ENCODE assay signal across 8 cellular contexts in genomic region chr13:110658218-110658911, GRCh38. TPM values are rescaled to one million over a fixed set of nuclear protein-coding genes. Genes with fewer than 3 reads are reported as not detected.
A peak's percentile ranks its signal among the peaks of the same experiment; 100 is the strongest.
DNase-seq lines count a peak whose midpoint lies in the region; ATAC-seq and TF ChIP-seq lines count a peak whose summit lies in the region.
"Not testable (repeated sequence)": the region's sequence is repeated elsewhere in the genome, so short reads cannot be mapped to it uniquely, and the experiment has no call there.

No MANE protein-coding gene starts in this region.

- peaks cover 23 to 46% (median 41%) of the 10 kb centered on the region in 11 experiments for H3K9me3 ChIP-seq in BLaER1 treated with 17β-estradiol and CSF1 and Interleukin-3, amounts not matched to agents 10 nM and 100 nM (replicated peaks in 1 of 11)
- H3K9me3 ChIP-seq in lower lobe of right lung, result not testable (repeated sequence)

- H3K36me3 ChIP-seq in BLaER1 treated with 17β-estradiol and CSF1 and Interleukin-3, amounts not matched to agents 10 nM and 100 nM, result peaks cover 45 to 86% (median 63%) of the 10 kb centered on the region in 11 experiments
- peaks cover 59% of the 10 kb centered on the region for H3K36me3 ChIP-seq in lower lobe of right lung

- ATAC-seq in GM18867 (IDR thresholded peaks at IDR 0.05; ENCODE audit: unreplicated experiment) (peak; percentile 85), GM21381 (IDR thresholded peaks at IDR 0.05; ENCODE audit: unreplicated experiment) (peak; percentile 87), HG02870 (IDR thresholded peaks at IDR 0.05; ENCODE audit: unreplicated experiment) (peak; percentile 94), HG03432 (IDR thresholded peaks at IDR 0.05; ENCODE audit: unreplicated experiment) (peak; percentile 88), lower lobe of right lung (peak; percentile 56 to 73)
- not testable (repeated sequence) for ATAC-seq in activated CD8-positive, alpha-beta memory T cell treated with anti-CD3 and anti-CD28 coated beads, Interleukin-2, amount 10 ng/mL, durations not matched to agents 7 days and 5 days

- H3K36me3 Mint-ChIP-seq in activated CD8-positive, alpha-beta memory T cell treated with anti-CD3 and anti-CD28 coated beads, Interleukin-2, amount 10 ng/mL, durations not matched to agents 7 days and 5 days, result peaks cover 56% of the 10 kb centered on the region

- peak overlapping the region in 10 of 11 experiments; percentile 6 to 70 (median 52); a peak in 18 of 22 replicates for H3K27ac ChIP-seq in BLaER1 treated with 17β-estradiol and CSF1 and Interleukin-3, amounts not matched to agents 10 nM and 100 nM
- not testable (repeated sequence) for H3K27ac ChIP-seq in lower lobe of right lung

- H3K4me3 Mint-ChIP-seq in activated CD8-positive, alpha-beta memory T cell treated with anti-CD3 and anti-CD28 coated beads, Interleukin-2, amount 10 ng/mL, durations not matched to agents 7 days and 5 days, result not testable (repeated sequence)

- peaks cover 10 to 23% (median 21%) of the 10 kb centered on the region in 10 experiments; a peak in 18 of 20 replicates for H3K4me1 ChIP-seq in BLaER1 treated with 17β-estradiol and CSF1 and Interleukin-3, amounts not matched to agents 10 nM and 100 nM
- not testable (repeated sequence) for H3K4me1 ChIP-seq in lower lobe of right lung

- CTCF ChIA-PET in activated CD8-positive, alpha-beta memory T cell treated with anti-CD3 and anti-CD28 coated beads, Interleukin-2, amount 10 ng/mL, durations not matched to agents 7 days and 5 days (lab: Charles Lee), result not testable (repeated sequence)

- not testable (repeated sequence) for TF ChIP-seq CTCF in lower lobe of right lung (IDR thresholded peaks at IDR 0.05)

- H3K9me3 Mint-ChIP-seq in activated CD8-positive, alpha-beta memory T cell treated with anti-CD3 and anti-CD28 coated beads, Interleukin-2, amount 10 ng/mL, durations not matched to agents 7 days and 5 days (ENCODE audit: low read depth), result not testable (repeated sequence)

- H3K4me2 ChIP-seq in BLaER1 treated with 17β-estradiol and CSF1 and Interleukin-3, amounts not matched to agents 10 nM and 100 nM, result peak overlapping the region; percentile 15 to 82 (median 59); a peak in 18 of 22 replicates

- not testable (repeated sequence) for H3K27me3 ChIP-seq in BLaER1 treated with 17β-estradiol and CSF1 and Interleukin-3, amounts not matched to agents 10 nM and 100 nM; lower lobe of right lung (ENCODE audit: low read depth)

- peak overlapping the region; percentile 26 for H3K27ac Mint-ChIP-seq in activated CD8-positive, alpha-beta memory T cell treated with anti-CD3 and anti-CD28 coated beads, Interleukin-2, amount 10 ng/mL, durations not matched to agents 7 days and 5 days

- intact Hi-C loops in lower lobe of right lung (cut with DNase I), result not testable (repeated sequence)

- DNase-seq in NOMO-1 treated with DMSO at 0.1 percent for 48 hours (lab: John Stamatoyannopoulos, UW; ENCODE audit: unreplicated experiment), result peak; percentile 96
- not testable (repeated sequence) for DNase-seq in activated CD8-positive, alpha-beta memory T cell treated with anti-CD3 and anti-CD28 coated beads, Interleukin-2, amount 10 ng/mL, durations not matched to agents 7 days and 5 days; lower lobe of right lung

- peak overlapping the region in 1 of 10 experiments; percentile 2; a peak in 1 of 20 replicates for H3K4me3 ChIP-seq in BLaER1 treated with 17β-estradiol and CSF1 and Interleukin-3, amounts not matched to agents 10 nM and 100 nM
- not testable (repeated sequence) for H3K4me3 ChIP-seq in lower lobe of right lung

- not testable (repeated sequence) for H3K27me3 Mint-ChIP-seq in activated CD8-positive, alpha-beta memory T cell treated with anti-CD3 and anti-CD28 coated beads, Interleukin-2, amount 10 ng/mL, durations not matched to agents 7 days and 5 days

- peaks cover 17% of the 10 kb centered on the region for H3K4me1 Mint-ChIP-seq in activated CD8-positive, alpha-beta memory T cell treated with anti-CD3 and anti-CD28 coated beads, Interleukin-2, amount 10 ng/mL, durations not matched to agents 7 days and 5 days

- peaks cover 0 to 30% (median 8%) of the 10 kb centered on the region in 11 experiments; a peak in 9 of 22 replicates for H4K20me1 ChIP-seq in BLaER1 treated with 17β-estradiol and CSF1 and Interleukin-3, amounts not matched to agents 10 nM and 100 nM

- peak overlapping the region in 3 of 11 experiments; percentile 22 to 36 (median 28); a peak in 3 of 22 replicates for H3K9ac ChIP-seq in BLaER1 treated with 17β-estradiol and CSF1 and Interleukin-3, amounts not matched to agents 10 nM and 100 nM

RNA-seq across cellular contexts. Expression of gene NAXD, which starts 43.0 kb away (rescaled TPM):
- total RNA-seq in activated CD8-positive, alpha-beta memory T cell treated with anti-CD3 and anti-CD28 coated beads, Interleukin-2, amount 10 ng/mL, durations not matched to agents 7 days and 5 days, result 10 to 100 TPM; 26.3 to 29.5 TPM
- 27.4 TPM for total RNA-seq in lower lobe of right lung

RNA-seq across cellular contexts. Expression of gene CARS2, which starts 47.6 kb away (rescaled TPM):
- 10 to 100 TPM; 72.0 to 75.9 TPM for total RNA-seq in activated CD8-positive, alpha-beta memory T cell treated with anti-CD3 and anti-CD28 coated beads, Interleukin-2, amount 10 ng/mL, durations not matched to agents 7 days and 5 days
- total RNA-seq in lower lobe of right lung, result 70.3 TPM

RNA-seq across cellular contexts. Expression of gene ING1, which starts 55.1 kb away (rescaled TPM):
- total RNA-seq in activated CD8-positive, alpha-beta memory T cell treated with anti-CD3 and anti-CD28 coated beads, Interleukin-2, amount 10 ng/mL, durations not matched to agents 7 days and 5 days, result 10 to 100 TPM; 15.3 to 21.6 TPM
- total RNA-seq in lower lobe of right lung, result 9.7 TPM
